ENCODE assay signal across 16 cellular contexts in the genomic region with DNA sequence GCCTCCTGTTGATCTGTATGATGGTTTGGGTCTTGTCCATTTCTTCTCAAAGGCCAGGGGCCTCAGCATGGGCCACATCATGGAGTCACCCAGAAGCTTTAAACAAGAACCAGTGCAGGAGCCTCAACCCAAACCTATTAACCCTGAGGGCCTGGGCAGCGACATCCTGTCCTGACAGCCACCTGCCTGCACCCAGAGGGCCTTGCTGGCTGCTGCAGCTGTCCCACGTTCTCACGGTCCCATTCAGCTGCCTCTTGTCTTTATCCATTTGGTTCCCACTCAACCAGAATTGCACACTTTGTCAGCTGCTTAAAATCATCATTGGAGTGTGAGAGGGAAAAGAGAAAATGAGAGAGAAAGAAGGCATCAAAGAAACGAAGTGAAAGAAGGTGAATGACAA. TPM values are rescaled to one million over a fixed set of nuclear protein-coding genes. Genes with fewer than 3 reads are reported as not detected.
"Had no signal": no experiment of that assay in that cellular context is flagged by ENCODE, and none has a peak within 500 bp of the region (broad histone marks: within the 10 kb centered on the region; RNA-seq: fewer than 3 reads in every experiment).

No MANE protein-coding gene starts in this region.

- H3K4me1 ChIP-seq: heart right ventricle, stomach had no signal

- H3K4me3 ChIP-seq: coronary artery, heart right ventricle, ovary, stomach had no signal

- H3K27me3 ChIP-seq: ovary had no signal

- H3K4me3 Mint-ChIP-seq: activated CD4-positive, alpha-beta memory T cell treated with anti-CD3 and anti-CD28 coated beads, Interleukin-2, amount 10 ng/mL, durations not matched to agents 7 days and 5 days; activated T-helper 1 cell treated with anti-CD3 and anti-CD28 coated beads, Interleukin-12 subunit alpha, Interleukin-12 subunit beta, Interleukin-2, Interleukin-4 antibody, amounts not matched to agents 30 ng/mL and 10 ng/mL and 1 ng/mL, durations not matched to agents 14 hours and 24 hours and 36 hours; memory B cell; neural crest cell had no signal

- H3K27ac ChIP-seq: coronary artery, heart right ventricle, ovary, stomach had no signal

- H3K9me3 ChIP-seq: heart right ventricle, ovary, stomach had no signal

- H3K27ac Mint-ChIP-seq: activated CD4-positive, alpha-beta memory T cell treated with anti-CD3 and anti-CD28 coated beads, Interleukin-2, amount 10 ng/mL, durations not matched to agents 7 days and 5 days; activated T-helper 1 cell treated with anti-CD3 and anti-CD28 coated beads, Interleukin-12 subunit alpha, Interleukin-12 subunit beta, Interleukin-2, Interleukin-4 antibody, amounts not matched to agents 30 ng/mL and 10 ng/mL and 1 ng/mL, durations not matched to agents 14 hours and 24 hours and 36 hours; memory B cell had no signal

- H3K9me3 Mint-ChIP-seq: activated CD4-positive, alpha-beta memory T cell treated with anti-CD3 and anti-CD28 coated beads, Interleukin-2, amount 10 ng/mL, durations not matched to agents 7 days and 5 days; activated T-helper 1 cell treated with anti-CD3 and anti-CD28 coated beads, Interleukin-12 subunit alpha, Interleukin-12 subunit beta, Interleukin-2, Interleukin-4 antibody, amounts not matched to agents 30 ng/mL and 10 ng/mL and 1 ng/mL, durations not matched to agents 14 hours and 24 hours and 36 hours; memory B cell; neural crest cell had no signal

- DNase-seq: activated naive CD4-positive, alpha-beta T cell; central memory CD4-positive, alpha-beta T cell; effector CD8-positive, alpha-beta T cell; heart right ventricle; stimulated activated CD4-positive, alpha-beta T cell treated with anti-CD3 and anti-CD28 coated beads, Interleukin-4, amount 100 ng/mL, for 4 hours; stomach; T-helper 9 cell had no signal

- H3K36me3 Mint-ChIP-seq: memory B cell had no signal

- H3K36me3 ChIP-seq: heart right ventricle, ovary, stomach had no signal

- ATAC-seq: heart right ventricle, left lobe of liver had no signal

RNA-seq across cellular contexts. Expression of a gene that starts 21.6 kb away (rescaled TPM):
- total RNA-seq: fibroblast of lung, left lobe of liver, skeletal muscle tissue had no signal
